In genomic region chr4:185394568-185395254, GRCh38 we compare ENCODE assay signal across 8 cellular contexts. TPM values are rescaled to one million over a fixed set of nuclear protein-coding genes. Genes with fewer than 3 reads are reported as not detected.
DNase-seq lines count a peak whose midpoint lies in the region; ATAC-seq and TF ChIP-seq lines count a peak whose summit lies in the region.

No MANE protein-coding gene starts in this region.

- intact Hi-C loops in natural killer cell (cut with micrococcal nuclease) (loop anchor here (1.0 kb wide), 1 partner anchor 190 kb away; no protein-coding TSS in a partner anchor), thyroid gland (cut with DNase I) (loop anchor here (5.0 kb wide), 1 partner anchor 182 kb away; no protein-coding TSS in a partner anchor)

- H3K9me3 Mint-ChIP-seq in natural killer cell, result no peaks in the 10 kb centered on the region

- H3K27me3 Mint-ChIP-seq in natural killer cell (ENCODE audit: low read depth in 2 of 2), result no peaks in the 10 kb centered on the region

- no peaks in the 10 kb centered on the region for H3K9me3 ChIP-seq in thyroid gland

- peaks cover 25 to 26% of the 10 kb centered on the region in 2 donors for H3K4me1 Mint-ChIP-seq in natural killer cell

- H3K4me3 ChIP-seq in AG10803 (ENCODE audit: low read length) (peak overlapping the region; percentile 74), brain microvascular endothelial cell (ENCODE audit: low read depth, low read length) (peak overlapping the region; percentile 70), thyroid gland (replicated peaks in 1 of 3) (peak overlapping the region in 1 of 3 donors; percentile 79)
- H3K4me3 ChIP-seq in Jurkat, Clone E6-1 (ENCODE audit: low read length), result peak overlapping the region; percentile 59

- no peak for TF ChIP-seq CTCF in AG10803 (conservative IDR thresholded peaks at IDR 0.05; ENCODE audit: low read length)
- TF ChIP-seq CTCF in brain microvascular endothelial cell (IDR thresholded peaks at IDR 0.05; ENCODE audit: low read depth, low read length, missing control alignments), result no peak
- no peak for TF ChIP-seq CTCF in natural killer cell (IDR thresholded peaks at IDR 0.05)
- no peak for TF ChIP-seq CTCF in thyroid gland (IDR thresholded peaks at IDR 0.05)
- no peak for TF ChIP-seq CTCF in GM13976 (IDR thresholded peaks at IDR 0.05; ENCODE audit: borderline replicate concordance, control extremely low read depth, extremely low read depth, insufficient read depth, missing control alignments)

- H3K36me3 ChIP-seq in brain microvascular endothelial cell (replicated peaks) (no peaks in the 10 kb centered on the region), thyroid gland (peaks cover 0 to 2% of the 10 kb centered on the region in 2 donors)

- peak overlapping the region; percentile 94 to 97 for H3K27ac Mint-ChIP-seq in natural killer cell

- H3K36me3 Mint-ChIP-seq in natural killer cell, result no peaks in the 10 kb centered on the region

- no peak for TF ChIP-seq POLR2A in thyroid gland (IDR thresholded peaks at IDR 0.05)

- H3K4me1 ChIP-seq in thyroid gland, result peaks cover 12 to 15% of the 10 kb centered on the region in 2 donors

- H3K27ac ChIP-seq in brain microvascular endothelial cell, result no peak overlapping the region
- H3K27ac ChIP-seq in thyroid gland, result peak overlapping the region in 1 of 3 donors; percentile 99

- peak overlapping the region; percentile 96 for H3K4me3 Mint-ChIP-seq in natural killer cell

- in situ Hi-C loops in brain microvascular endothelial cell (cut with HindIII; ENCODE audit: low pct_ligation_motif_present, low sequenced_read_pairs), result no loop called here
- in situ Hi-C loops in GM13976 (cut with MboI; ENCODE audit: low sequenced_read_pairs, unreplicated experiment), result no loop called here

- 75 to 86% methylated on average over 12 of the region's 12 CpGs for WGBS in thyroid gland, 2 donors

- peak; percentile 12 for DNase-seq in AG10803 (ENCODE audit: low read depth)
- DNase-seq in Jurkat, Clone E6-1 (ENCODE audit: low read depth, low spot score), result no peak
- no peak for DNase-seq in brain microvascular endothelial cell
- no peak for DNase-seq in natural killer cell
- no peak for DNase-seq in GOT3 (lab: John Stamatoyannopoulos, UW)
- no peak for DNase-seq in thyroid gland
- DNase-seq in GM13976 (ENCODE audit: low spot score), result no peak

- no peak for ATAC-seq in natural killer cell
- no peak for ATAC-seq in GM18870 (IDR thresholded peaks at IDR 0.05; ENCODE audit: unreplicated experiment)

- no peaks in the 10 kb centered on the region for H3K27me3 ChIP-seq in brain microvascular endothelial cell (replicated peaks)
- H3K27me3 ChIP-seq in thyroid gland, result no peaks in the 10 kb centered on the region

RNA-seq across cellular contexts. Expression of gene LRP2BP, which starts 1.0 kb away (rescaled TPM):
- 0.91 TPM for polyA plus RNA-seq in Jurkat, Clone E6-1 (2012; ENCODE audit: insufficient read depth, insufficient read length)
- total RNA-seq in natural killer cell, result 1 to 10 TPM; 1.7 to 2.4 (median 2.2) TPM
- total RNA-seq in thyroid gland, result 1 to 10 TPM; 1.4 to 3.1 (median 2.3) TPM

RNA-seq across cellular contexts. Expression of gene ANKRD37, which starts 1.9 kb away (rescaled TPM):
- polyA plus RNA-seq in Jurkat, Clone E6-1 (2012; ENCODE audit: insufficient read depth, insufficient read length), result 20.7 TPM
- 10 to 100 TPM; 12.9 to 18.6 (median 13.1) TPM for total RNA-seq in natural killer cell
- 10 to 100 TPM in 2 of 4 donors, 1 to 10 TPM in 2; 3.8 to 17.1 (median 9.8) TPM for total RNA-seq in thyroid gland

RNA-seq across cellular contexts. Expression of gene UFSP2, which starts 31.1 kb away (rescaled TPM):
- 56.8 TPM for polyA plus RNA-seq in Jurkat, Clone E6-1 (2012; ENCODE audit: insufficient read depth, insufficient read length)
- total RNA-seq in natural killer cell (10 to 100 TPM; 14.0 to 18.8 (median 16.7) TPM), thyroid gland (10 to 100 TPM; 44.1 to 59.5 (median 53.4) TPM)
